2 cellular contexts compared by ENCODE assay signal in the genomic region with DNA sequence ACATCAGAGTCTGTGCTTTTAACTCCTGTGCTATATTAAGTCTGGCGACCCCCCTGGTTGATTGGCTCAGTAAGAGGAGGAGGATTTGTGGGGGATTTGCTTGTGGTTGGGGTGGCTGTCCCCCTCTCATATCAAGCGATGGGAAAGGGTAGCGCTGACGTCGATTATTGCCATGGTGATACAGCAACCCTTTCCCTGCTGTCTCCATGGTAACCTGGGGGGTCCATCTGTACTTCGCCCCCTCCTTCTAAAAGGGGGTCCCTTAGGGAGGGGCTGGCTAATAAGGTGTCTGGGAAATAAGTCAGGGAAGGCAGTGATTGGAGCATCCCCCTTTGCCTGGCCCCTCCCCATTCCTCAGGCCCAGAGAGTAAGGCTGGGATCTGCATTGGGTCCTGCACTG.
TF ChIP-seq lines count a peak whose summit lies in the region.

No MANE protein-coding gene starts in this region.

TF ChIP-seq in A549, 52 proteins besides CTCF, POLR2A, EP300 and RAD21:
- TF ChIP-seq SREBF2 (IDR thresholded peaks at IDR 0.05) (no peak), GATA3 (IDR thresholded peaks at IDR 0.05; ENCODE audit: borderline replicate concordance) (no peak), MYC (IDR thresholded peaks at IDR 0.05; ENCODE audit: borderline replicate concordance, low read length) (no peak), EHMT2 (IDR thresholded peaks at IDR 0.05; ENCODE audit: low read depth) (no peak), RCOR1 (IDR thresholded peaks at IDR 0.05; ENCODE audit: low read depth, low read length) (no peak), CBX2 (IDR thresholded peaks at IDR 0.05; ENCODE audit: borderline replicate concordance, low read depth) (no peak), BHLHE40 (IDR thresholded peaks at IDR 0.05; ENCODE audit: low read depth, low read length) (no peak), NFE2L2 (conservative IDR thresholded peaks at IDR 0.05; ENCODE audit: low read length) (no peak), MAZ (IDR thresholded peaks at IDR 0.05; ENCODE audit: borderline replicate concordance, low read depth, low read length) (no peak), POLR2AphosphoS2 (conservative IDR thresholded peaks at IDR 0.05; ENCODE audit: low read length) (no peak), ZSCAN20 (CRISPR knock-in tag; IDR thresholded peaks at IDR 0.05) (no peak), HEYL (CRISPR knock-in tag; IDR thresholded peaks at IDR 0.05) (no peak), CHD2 (IDR thresholded peaks at IDR 0.05; ENCODE audit: low read length, partially characterized antibody) (no peak)
- TF ChIP-seq, protein P1, sequence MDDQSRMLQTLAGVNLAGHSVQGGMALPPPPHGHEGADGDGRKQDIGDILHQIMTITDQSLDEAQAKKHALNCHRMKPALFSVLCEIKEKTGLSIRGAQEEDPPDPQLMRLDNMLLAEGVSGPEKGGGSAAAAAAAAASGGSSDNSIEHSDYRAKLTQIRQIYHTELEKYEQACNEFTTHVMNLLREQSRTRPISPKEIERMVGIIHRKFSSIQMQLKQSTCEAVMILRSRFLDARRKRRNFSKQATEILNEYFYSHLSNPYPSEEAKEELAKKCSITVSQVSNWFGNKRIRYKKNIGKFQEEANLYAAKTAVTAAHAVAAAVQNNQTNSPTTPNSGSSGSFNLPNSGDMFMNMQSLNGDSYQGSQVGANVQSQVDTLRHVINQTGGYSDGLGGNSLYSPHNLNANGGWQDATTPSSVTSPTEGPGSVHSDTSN (IDR thresholded peaks at IDR 0.05), result no peak
TF ChIP-seq in A549: peak in this region for 0.

TF ChIP-seq in K562, 482 proteins besides CTCF, POLR2A, EP300 and RAD21:
- TF ChIP-seq MTA1 (IDR thresholded peaks at IDR 0.05; ENCODE audit: borderline replicate concordance) (no peak), RFX1 (IDR thresholded peaks at IDR 0.05) (peak; percentile 86)
TF ChIP-seq in K562: peak in this region for 1.
